ENCODE assay signal across 1 cellular context in the genomic region with DNA sequence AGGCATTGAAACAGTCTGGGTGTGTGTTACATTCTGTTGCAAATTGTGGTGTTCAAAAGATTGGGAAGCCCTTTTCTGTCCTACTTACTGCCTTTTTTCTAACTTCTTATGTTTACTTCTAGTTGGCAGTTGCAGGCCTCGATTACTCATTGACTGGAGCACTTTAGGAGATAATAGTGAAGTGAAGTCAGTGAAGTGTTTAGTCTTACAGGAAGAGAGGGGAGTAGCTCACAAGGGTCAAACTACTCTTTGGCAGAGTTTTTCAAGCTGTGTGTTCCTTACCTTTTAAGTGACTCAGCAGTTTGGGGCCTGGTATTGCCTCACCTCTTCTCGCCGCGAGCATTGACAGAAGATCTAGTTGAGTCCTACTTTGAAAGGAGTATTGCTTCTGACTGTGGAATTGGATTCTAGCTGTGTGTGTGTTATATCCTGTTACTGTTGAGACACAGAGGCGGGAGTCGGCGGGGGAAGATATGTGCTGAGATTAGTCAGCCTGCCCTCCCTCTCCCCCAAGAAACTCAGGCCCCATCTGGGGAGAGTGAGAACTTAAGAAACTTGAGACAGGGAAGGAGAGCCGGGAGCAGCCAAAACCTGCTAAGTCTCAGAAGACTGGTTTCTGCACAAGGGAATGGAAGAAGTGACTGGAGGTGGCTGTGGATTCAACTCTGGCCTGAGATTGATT.
A peak's percentile ranks its signal among the peaks of the same experiment; 100 is the strongest.
TF ChIP-seq lines count a peak whose summit lies in the region.

No MANE protein-coding gene starts in this region.

TF ChIP-seq in K562, 482 proteins besides CTCF, POLR2A, EP300 and RAD21 (continued from another document and continues in another):
- peak; percentile 34; the same call in 1 of the 2 replicates for TF ChIP-seq PKNOX1 (IDR thresholded peaks at IDR 0.05)
- TF ChIP-seq MEF2D (tag; conservative IDR thresholded peaks at IDR 0.05; ENCODE audit: low read depth), result 0 out of 2 replicates have a peak, but pooled peaks have one; percentile 38
- no peak for TF ChIP-seq TAF7 (tag; IDR thresholded peaks at IDR 0.05)
- peak; percentile 45 for TF ChIP-seq PRDM10 (IDR thresholded peaks at IDR 0.05; ENCODE audit: partially characterized antibody)
- peak; percentile 82 for TF ChIP-seq ZFX (CRISPR knock-in tag; IDR thresholded peaks at IDR 0.05)
- TF ChIP-seq SAFB2 (IDR thresholded peaks at IDR 0.05; ENCODE audit: borderline replicate concordance, low read depth, low read length, severe bottlenecking), result no peak
- 0 out of 2 replicates have a peak, but pooled peaks have one; percentile 26 for TF ChIP-seq GATAD2A (IDR thresholded peaks at IDR 0.05)
- TF ChIP-seq, protein P1, sequence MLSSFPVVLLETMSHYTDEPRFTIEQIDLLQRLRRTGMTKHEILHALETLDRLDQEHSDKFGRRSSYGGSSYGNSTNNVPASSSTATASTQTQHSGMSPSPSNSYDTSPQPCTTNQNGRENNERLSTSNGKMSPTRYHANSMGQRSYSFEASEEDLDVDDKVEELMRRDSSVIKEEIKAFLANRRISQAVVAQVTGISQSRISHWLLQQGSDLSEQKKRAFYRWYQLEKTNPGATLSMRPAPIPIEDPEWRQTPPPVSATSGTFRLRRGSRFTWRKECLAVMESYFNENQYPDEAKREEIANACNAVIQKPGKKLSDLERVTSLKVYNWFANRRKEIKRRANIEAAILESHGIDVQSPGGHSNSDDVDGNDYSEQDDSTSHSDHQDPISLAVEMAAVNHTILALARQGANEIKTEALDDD (IDR thresholded peaks at IDR 0.05), result peak; percentile 99
- no peak for TF ChIP-seq NONO (IDR thresholded peaks at IDR 0.05; ENCODE audit: low read depth in 2 of 2, low read length in 1 of 2)
- TF ChIP-seq BACH1 (tag; IDR thresholded peaks at IDR 0.05), result peak; percentile 98
- no peak for TF ChIP-seq SRSF3 (IDR thresholded peaks at IDR 0.05; ENCODE audit: insufficient read depth, low read length)
- TF ChIP-seq BCOR (IDR thresholded peaks at IDR 0.05), result no peak
- peak; percentile 97 for TF ChIP-seq CEBPB (tag; IDR thresholded peaks at IDR 0.05)
- TF ChIP-seq ELF4 (CRISPR knock-in tag; IDR thresholded peaks at IDR 0.05), result peak; percentile 60; the same call in 1 of the 2 replicates
- TF ChIP-seq RB1 (IDR thresholded peaks at IDR 0.05; ENCODE audit: low read depth), result 0 out of 2 replicates have a peak, but pooled peaks have one; percentile 35
- no peak for TF ChIP-seq ZNF79 (CRISPR knock-in tag; IDR thresholded peaks at IDR 0.05; ENCODE audit: low read depth)
- TF ChIP-seq, protein P2, sequence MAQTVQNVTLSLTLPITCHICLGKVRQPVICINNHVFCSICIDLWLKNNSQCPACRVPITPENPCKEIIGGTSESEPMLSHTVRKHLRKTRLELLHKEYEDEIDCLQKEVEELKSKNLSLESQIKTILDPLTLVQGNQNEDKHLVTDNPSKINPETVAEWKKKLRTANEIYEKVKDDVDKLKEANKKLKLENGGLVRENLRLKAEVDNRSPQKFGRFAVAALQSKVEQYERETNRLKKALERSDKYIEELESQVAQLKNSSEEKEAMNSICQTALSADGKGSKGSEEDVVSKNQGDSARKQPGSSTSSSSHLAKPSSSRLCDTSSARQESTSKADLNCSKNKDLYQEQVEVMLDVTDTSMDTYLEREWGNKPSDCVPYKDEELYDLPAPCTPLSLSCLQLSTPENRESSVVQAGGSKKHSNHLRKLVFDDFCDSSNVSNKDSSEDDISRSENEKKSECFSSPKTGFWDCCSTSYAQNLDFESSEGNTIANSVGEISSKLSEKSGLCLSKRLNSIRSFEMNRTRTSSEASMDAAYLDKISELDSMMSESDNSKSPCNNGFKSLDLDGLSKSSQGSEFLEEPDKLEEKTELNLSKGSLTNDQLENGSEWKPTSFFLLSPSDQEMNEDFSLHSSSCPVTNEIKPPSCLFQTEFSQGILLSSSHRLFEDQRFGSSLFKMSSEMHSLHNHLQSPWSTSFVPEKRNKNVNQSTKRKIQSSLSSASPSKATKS (CRISPR knock-in tag; IDR thresholded peaks at IDR 0.05), result no peak
- TF ChIP-seq ZNF398 (CRISPR knock-in tag; IDR thresholded peaks at IDR 0.05), result no peak
- no peak for TF ChIP-seq ILK (tag; IDR thresholded peaks at IDR 0.05; ENCODE audit: borderline replicate concordance, low read depth)
- peak in 1 of 2 experiments; percentile 45; a peak in 1 of 4 replicates for TF ChIP-seq ZNF639 (CRISPR knock-in tag; conservative IDR thresholded peaks at IDR 0.05 in 1 of 2, IDR thresholded peaks at IDR 0.05 in 1 of 2)
- no peak for TF ChIP-seq PHTF2 (CRISPR knock-in tag; IDR thresholded peaks at IDR 0.05)
- TF ChIP-seq, protein P3, sequence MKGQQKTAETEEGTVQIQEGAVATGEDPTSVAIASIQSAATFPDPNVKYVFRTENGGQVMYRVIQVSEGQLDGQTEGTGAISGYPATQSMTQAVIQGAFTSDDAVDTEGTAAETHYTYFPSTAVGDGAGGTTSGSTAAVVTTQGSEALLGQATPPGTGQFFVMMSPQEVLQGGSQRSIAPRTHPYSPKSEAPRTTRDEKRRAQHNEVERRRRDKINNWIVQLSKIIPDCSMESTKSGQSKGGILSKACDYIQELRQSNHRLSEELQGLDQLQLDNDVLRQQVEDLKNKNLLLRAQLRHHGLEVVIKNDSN (CRISPR knock-in tag; IDR thresholded peaks at IDR 0.05), result no peak
- peak; percentile 68 for TF ChIP-seq SMARCC2 (IDR thresholded peaks at IDR 0.05; ENCODE audit: low read depth)
- no peak for TF ChIP-seq LCOR (CRISPR knock-in tag; IDR thresholded peaks at IDR 0.05)
- no peak for TF ChIP-seq NR2C2 (CRISPR knock-in tag; IDR thresholded peaks at IDR 0.05)
- peak; percentile 83 for TF ChIP-seq NR2C2 (tag; IDR thresholded peaks at IDR 0.05)
- TF ChIP-seq ZNF384 (IDR thresholded peaks at IDR 0.05; ENCODE audit: low read depth, low read length), result 0 out of 2 replicates have a peak, but pooled peaks have one; percentile 37
- peak; percentile 91 for TF ChIP-seq CEBPG (CRISPR knock-in tag; IDR thresholded peaks at IDR 0.05)
- peak; percentile 94 to 97 for TF ChIP-seq CEBPG (tag; conservative IDR thresholded peaks at IDR 0.05 in 1 of 2, IDR thresholded peaks at IDR 0.05 in 1 of 2)
- TF ChIP-seq FOS (IDR thresholded peaks at IDR 0.05; ENCODE audit: extremely low read depth, insufficient read length), result peak; percentile 0
- peak; percentile 68 for TF ChIP-seq CXXC5 (CRISPR knock-in tag; IDR thresholded peaks at IDR 0.05)
- peak; percentile 32; the same call in 1 of the 2 replicates for TF ChIP-seq GABPA (tag; conservative IDR thresholded peaks at IDR 0.05; ENCODE audit: low read depth)
- TF ChIP-seq ZNF561 (CRISPR knock-in tag; conservative IDR thresholded peaks at IDR 0.05), result no peak
- TF ChIP-seq ZNF143 (CRISPR knock-in tag; IDR thresholded peaks at IDR 0.05), result no peak
- TF ChIP-seq, protein P4, sequence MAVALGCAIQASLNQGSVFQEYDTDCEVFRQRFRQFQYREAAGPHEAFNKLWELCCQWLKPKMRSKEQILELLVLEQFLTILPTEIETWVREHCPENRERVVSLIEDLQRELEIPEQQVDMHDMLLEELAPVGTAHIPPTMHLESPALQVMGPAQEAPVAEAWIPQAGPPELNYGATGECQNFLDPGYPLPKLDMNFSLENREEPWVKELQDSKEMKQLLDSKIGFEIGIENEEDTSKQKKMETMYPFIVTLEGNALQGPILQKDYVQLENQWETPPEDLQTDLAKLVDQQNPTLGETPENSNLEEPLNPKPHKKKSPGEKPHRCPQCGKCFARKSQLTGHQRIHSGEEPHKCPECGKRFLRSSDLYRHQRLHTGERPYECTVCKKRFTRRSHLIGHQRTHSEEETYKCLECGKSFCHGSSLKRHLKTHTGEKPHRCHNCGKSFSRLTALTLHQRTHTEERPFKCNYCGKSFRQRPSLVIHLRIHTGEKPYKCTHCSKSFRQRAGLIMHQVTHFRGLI (CRISPR knock-in tag; IDR thresholded peaks at IDR 0.05), result no peak
- TF ChIP-seq EWSR1 (IDR thresholded peaks at IDR 0.05; ENCODE audit: borderline replicate concordance, low read depth, partially characterized antibody), result no peak
- TF ChIP-seq ATF7 (IDR thresholded peaks at IDR 0.05), result peak; percentile 79
- TF ChIP-seq DACH1 (IDR thresholded peaks at IDR 0.05; ENCODE audit: partially characterized antibody), result peak; percentile 11
- TF ChIP-seq ZNF75A (CRISPR knock-in tag; IDR thresholded peaks at IDR 0.05), result no peak
- TF ChIP-seq HDAC3 (IDR thresholded peaks at IDR 0.05; ENCODE audit: borderline replicate concordance, partially characterized antibody), result peak; percentile 14
- 0 out of 2 replicates have a peak, but pooled peaks have one; percentile 66 for TF ChIP-seq ZNF589 (CRISPR knock-in tag; IDR thresholded peaks at IDR 0.05; ENCODE audit: low read depth)
- no peak for TF ChIP-seq NR2F6 (CRISPR knock-in tag; IDR thresholded peaks at IDR 0.05)
- peak; percentile 29; the same call in 1 of the 2 replicates for TF ChIP-seq CREM (IDR thresholded peaks at IDR 0.05; ENCODE audit: low read depth)
